10 cellular contexts compared by ENCODE assay signal in the genomic region with DNA sequence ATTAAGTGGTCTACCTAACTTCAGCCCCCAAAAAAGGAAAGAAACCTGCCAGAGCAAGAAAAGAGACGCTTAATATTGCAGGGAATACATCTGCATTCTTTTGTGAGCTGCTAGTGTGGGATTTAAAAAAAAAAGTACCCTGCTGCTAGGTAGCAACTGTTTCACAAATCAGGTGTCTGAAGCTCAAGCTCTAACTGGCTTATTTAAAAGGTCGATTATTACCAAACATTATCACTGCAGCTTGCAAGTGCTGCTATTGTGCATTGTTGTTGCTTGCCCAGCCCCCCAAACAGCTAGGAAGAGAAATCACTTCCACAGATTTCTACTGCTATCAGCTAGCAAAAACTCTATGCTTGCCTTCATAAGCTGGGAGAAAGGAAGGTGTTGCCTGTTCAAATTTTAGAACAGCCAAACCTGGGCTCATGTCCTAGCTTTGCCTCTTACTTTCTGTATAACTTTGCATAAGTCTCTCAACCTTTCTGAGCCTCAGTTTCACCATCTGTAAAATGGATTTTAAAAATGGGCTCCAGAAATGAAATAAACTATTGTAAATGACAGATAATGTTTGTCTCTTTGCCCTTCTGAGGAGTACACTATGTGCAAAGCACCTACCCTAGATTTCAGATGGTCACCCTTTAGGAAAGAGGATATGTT.
A peak's percentile ranks its signal among the peaks of the same experiment; 100 is the strongest.
DNase-seq lines count a peak whose midpoint lies in the region; ATAC-seq, FAIRE-seq and TF ChIP-seq lines count a peak whose summit lies in the region.
"Had no signal": no experiment of that assay in that cellular context is flagged by ENCODE, and none has a peak within 500 bp of the region (broad histone marks: within the 10 kb centered on the region; RNA-seq: fewer than 3 reads in every experiment).

No MANE protein-coding gene starts in this region.

- no peak for FAIRE-seq in RCC 7860 (lab: Jason Lieb, UNC)
- FAIRE-seq: endometrium had no signal

- H3K27me3 Mint-ChIP-seq in MCF 10A (ENCODE audit: insufficient read depth, unreplicated experiment) (no peaks in the 10 kb centered on the region), type B pancreatic cell (no peaks in the 10 kb centered on the region)
- H3K27me3 Mint-ChIP-seq in natural killer cell treated with Interleukin-12 subunit alpha and Interleukin-12 subunit beta and Interleukin-15 and Interleukin-18, amount 100 ng/mL, for 72 hours, result no peaks in the 10 kb centered on the region

- POLR2A ChIA-PET in MCF 10A (lab: Yijun Ruan, JAX), result interaction anchor here (0.6 to 1.2 kb wide), 4 partner anchors 17 to 1416 kb away, joined by 3 to 5 read pairs (median 3); no protein-coding TSS in a partner anchor

- TF ChIP-seq POLR2A in breast epithelium (IDR thresholded peaks at IDR 0.05) (no peak), esophagus squamous epithelium (IDR thresholded peaks at IDR 0.05) (no peak)

- no peaks in the 10 kb centered on the region for H3K36me3 Mint-ChIP-seq in MCF 10A (ENCODE audit: insufficient read depth, unreplicated experiment)
- no peaks in the 10 kb centered on the region for H3K36me3 Mint-ChIP-seq in natural killer cell treated with Interleukin-12 subunit alpha and Interleukin-12 subunit beta and Interleukin-15 and Interleukin-18, amount 100 ng/mL, for 72 hours
- H3K36me3 Mint-ChIP-seq in type B pancreatic cell, result peaks cover 4% of the 10 kb centered on the region

- H3K4me3 Mint-ChIP-seq in MCF 10A (ENCODE audit: unreplicated experiment) (no peak overlapping the region), type B pancreatic cell (no peak overlapping the region)
- H3K4me3 Mint-ChIP-seq in natural killer cell treated with Interleukin-12 subunit alpha and Interleukin-12 subunit beta and Interleukin-15 and Interleukin-18, amount 100 ng/mL, for 72 hours, result peak overlapping the region; percentile 48
- H3K4me3 Mint-ChIP-seq: activated naive CD4-positive, alpha-beta T cell treated with anti-CD3 and anti-CD28 coated beads for 36 hours had no signal

- ATAC-seq in natural killer cell treated with Interleukin-12 subunit alpha and Interleukin-12 subunit beta and Interleukin-15 and Interleukin-18, amount 100 ng/mL, for 72 hours, result no peak
- no peak for ATAC-seq in HG03135 (IDR thresholded peaks at IDR 0.05; ENCODE audit: unreplicated experiment)

- H3K4me1 Mint-ChIP-seq in MCF 10A (ENCODE audit: insufficient read depth, unreplicated experiment), result no peaks in the 10 kb centered on the region
- peaks cover 22 to 34% of the 10 kb centered on the region in 2 donors for H3K4me1 Mint-ChIP-seq in natural killer cell treated with Interleukin-12 subunit alpha and Interleukin-12 subunit beta and Interleukin-15 and Interleukin-18, amount 100 ng/mL, for 72 hours (ENCODE audit: low read depth in 2 of 2)
- peaks cover 39% of the 10 kb centered on the region for H3K4me1 Mint-ChIP-seq in type B pancreatic cell (ENCODE audit: unreplicated experiment)

- intact Hi-C loops in breast epithelium (cut with DNase I; ENCODE audit: low total_unique reads) (no loop called here), MCF 10A (cut with micrococcal nuclease) (no loop called here), esophagus squamous epithelium (cut with DNase I) (loop anchor here (5.0 kb wide), 1 partner anchor 33 kb away; no protein-coding TSS in a partner anchor)

- H3K27me3 ChIP-seq in breast epithelium (no peaks in the 10 kb centered on the region), esophagus squamous epithelium (no peaks in the 10 kb centered on the region), H7 (ENCODE audit: control insufficient read depth, insufficient read depth, low read length) (no peaks in the 10 kb centered on the region)

- H3K4me1 ChIP-seq in breast epithelium (peaks cover 0 to 3% of the 10 kb centered on the region in 2 donors), esophagus squamous epithelium (peaks cover 4 to 47% (median 15%) of the 10 kb centered on the region in 3 donors)

- H3K9me3 Mint-ChIP-seq in MCF 10A (ENCODE audit: unreplicated experiment) (no peaks in the 10 kb centered on the region), type B pancreatic cell (peaks cover 2% of the 10 kb centered on the region)
- no peaks in the 10 kb centered on the region for H3K9me3 Mint-ChIP-seq in natural killer cell treated with Interleukin-12 subunit alpha and Interleukin-12 subunit beta and Interleukin-15 and Interleukin-18, amount 100 ng/mL, for 72 hours
- H3K9me3 Mint-ChIP-seq: activated naive CD4-positive, alpha-beta T cell treated with anti-CD3 and anti-CD28 coated beads for 36 hours had no signal

- no peak for DNase-seq in breast epithelium (ENCODE audit: low spot score in 2 of 2)
- no peak for DNase-seq in MCF 10A (ENCODE audit: unreplicated experiment)
- DNase-seq in esophagus squamous epithelium (lab: John Stamatoyannopoulos, UW), result no peak
- DNase-seq in natural killer cell treated with Interleukin-12 subunit alpha and Interleukin-12 subunit beta and Interleukin-15 and Interleukin-18, amount 100 ng/mL, for 72 hours (ENCODE audit: low spot score), result no peak
- no peak for DNase-seq in type B pancreatic cell (ENCODE audit: extremely low spot score, unreplicated experiment)
- no peak for DNase-seq in H7
- no peak for DNase-seq in RCC 7860 (ENCODE audit: low spot score)
- DNase-seq: activated naive CD4-positive, alpha-beta T cell treated with anti-CD3 and anti-CD28 coated beads for 36 hours had no signal

- TF ChIP-seq CTCF in breast epithelium (IDR thresholded peaks at IDR 0.05), result no peak
- TF ChIP-seq CTCF in MCF 10A (IDR thresholded peaks at IDR 0.05; ENCODE audit: unreplicated experiment), result no peak
- no peak for TF ChIP-seq CTCF in esophagus squamous epithelium (IDR thresholded peaks at IDR 0.05)
- TF ChIP-seq CTCF in type B pancreatic cell (conservative IDR thresholded peaks at IDR 0.05), result no peak

- WGBS in esophagus squamous epithelium, 2 donors, result 7 to 16% methylated on average over 2 of the region's 2 CpGs

- H3K27ac Mint-ChIP-seq in MCF 10A (ENCODE audit: low read depth, unreplicated experiment), result no peak overlapping the region
- H3K27ac Mint-ChIP-seq in natural killer cell treated with Interleukin-12 subunit alpha and Interleukin-12 subunit beta and Interleukin-15 and Interleukin-18, amount 100 ng/mL, for 72 hours, result peak overlapping the region in 1 of 2 donors; percentile 11
- H3K27ac Mint-ChIP-seq in type B pancreatic cell, result peak overlapping the region; percentile 72
- H3K27ac Mint-ChIP-seq: activated naive CD4-positive, alpha-beta T cell treated with anti-CD3 and anti-CD28 coated beads for 36 hours had no signal

- H3K27ac ChIP-seq in breast epithelium (peak overlapping the region; percentile 62 to 82), esophagus squamous epithelium (peak overlapping the region in 2 of 4 donors; percentile 21 to 51)

- H3K9me3 ChIP-seq in breast epithelium (no peaks in the 10 kb centered on the region), esophagus squamous epithelium (no peaks in the 10 kb centered on the region)

- peak overlapping the region; percentile 33 to 59 (median 39) for H3K4me3 ChIP-seq in breast epithelium
- peak overlapping the region; percentile 4 to 53 (median 24) for H3K4me3 ChIP-seq in esophagus squamous epithelium
- H3K4me3 ChIP-seq in H7 (ENCODE audit: insufficient read depth, low read depth, low read length), result no peak overlapping the region

- CTCF ChIA-PET in MCF 10A (lab: Yijun Ruan, JAX), result interaction anchor here (0.6 to 1.6 kb wide), 8 partner anchors 12 to 131 kb away, joined by 3 to 7 read pairs (median 3); no protein-coding TSS in a partner anchor

- no TSS peak for BruUV-seq in MCF 10A (replicated peaks; lab: Mats Ljungman, UMichigan)

- H3K36me3 ChIP-seq in breast epithelium (no peaks in the 10 kb centered on the region), esophagus squamous epithelium (no peaks in the 10 kb centered on the region), H7 (replicated peaks; ENCODE audit: control insufficient read depth, insufficient read depth, low read length) (no peaks in the 10 kb centered on the region)
